8 cellular contexts compared by ENCODE assay signal in the genomic region with DNA sequence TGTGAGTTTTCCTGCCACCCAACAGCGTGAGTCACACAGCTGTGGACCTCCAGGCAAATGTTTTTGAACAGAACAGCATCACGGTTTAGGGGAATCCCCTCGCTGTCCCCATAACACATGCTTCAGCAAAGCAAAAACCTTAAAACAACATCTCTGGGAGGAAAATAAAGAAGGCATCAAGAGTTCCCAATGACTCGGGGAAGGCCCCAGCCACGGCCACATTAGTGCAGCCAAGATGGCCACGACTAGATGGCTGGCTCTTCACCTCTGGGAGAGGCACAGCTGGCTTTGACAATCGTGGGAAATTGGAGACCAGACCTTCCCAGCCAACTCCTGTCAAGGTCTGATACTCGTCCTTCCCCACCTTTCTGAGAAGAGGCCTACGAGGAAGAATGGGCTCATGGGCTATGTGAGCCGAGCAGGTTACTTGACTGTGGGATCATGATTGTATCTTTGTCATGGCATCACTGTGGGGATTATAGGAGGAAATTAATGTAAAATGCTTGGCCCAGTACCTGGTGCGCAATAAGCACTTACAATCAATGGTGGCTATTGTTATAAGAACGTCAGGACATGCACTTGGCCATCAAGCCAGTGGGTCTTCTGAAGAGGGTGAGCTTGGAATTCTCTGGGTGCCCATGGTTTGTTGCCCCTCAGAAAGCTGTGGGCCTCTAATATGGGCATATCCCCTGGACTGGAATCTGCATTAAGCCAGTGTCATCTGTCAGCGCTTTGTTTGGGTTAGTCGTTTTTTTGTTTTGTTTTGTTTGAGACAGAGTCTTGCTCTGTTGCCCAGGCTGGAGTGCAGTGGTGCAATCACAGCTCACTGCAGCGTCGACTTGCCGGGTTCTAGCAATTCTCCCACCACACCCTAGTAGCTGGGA. TPM values are rescaled to one million over a fixed set of nuclear protein-coding genes. Genes with fewer than 3 reads are reported as not detected.
A peak's percentile ranks its signal among the peaks of the same experiment; 100 is the strongest.
DNase-seq lines count a peak whose midpoint lies in the region; ATAC-seq lines count a peak whose summit lies in the region.

No MANE protein-coding gene starts in this region.

- H3K27me3 ChIP-seq in thymus (ENCODE audit: control insufficient read depth, insufficient read depth): no peaks in the 10 kb centered on the region

- peak overlapping the region; percentile 98 to 100 for H3K27ac Mint-ChIP-seq in natural killer cell treated with Interleukin-12 subunit alpha and Interleukin-12 subunit beta and Interleukin-15 and Interleukin-18, amount 100 ng/mL, for 72 hours

- H3K4me1 Mint-ChIP-seq in natural killer cell treated with Interleukin-12 subunit alpha and Interleukin-12 subunit beta and Interleukin-15 and Interleukin-18, amount 100 ng/mL, for 72 hours (ENCODE audit: low read depth in 2 of 2): peaks cover 57 to 61% of the 10 kb centered on the region in 2 donors

- H3K4me3 ChIP-seq in thymus (ENCODE audit: low read length): no peak overlapping the region

- H3K9me3 ChIP-seq in thymus (ENCODE audit: control insufficient read depth): no peaks in the 10 kb centered on the region

- no peaks in the 10 kb centered on the region for H3K9me3 Mint-ChIP-seq in natural killer cell treated with Interleukin-12 subunit alpha and Interleukin-12 subunit beta and Interleukin-15 and Interleukin-18, amount 100 ng/mL, for 72 hours

- H3K4me1 ChIP-seq in thymus (ENCODE audit: control insufficient read depth, insufficient read depth, low read length): peaks cover 22% of the 10 kb centered on the region

- peak overlapping the region; percentile 38 for H3K27ac ChIP-seq in thymus (ENCODE audit: low read depth)

- peaks cover 7% of the 10 kb centered on the region for H3K36me3 Mint-ChIP-seq in natural killer cell treated with Interleukin-12 subunit alpha and Interleukin-12 subunit beta and Interleukin-15 and Interleukin-18, amount 100 ng/mL, for 72 hours

- WGBS in thymus: 59% methylated on average over 17 of the region's 17 CpGs

- H3K4me3 Mint-ChIP-seq in natural killer cell treated with Interleukin-12 subunit alpha and Interleukin-12 subunit beta and Interleukin-15 and Interleukin-18, amount 100 ng/mL, for 72 hours: peak overlapping the region; percentile 98

- no peaks in the 10 kb centered on the region for H3K27me3 Mint-ChIP-seq in natural killer cell treated with Interleukin-12 subunit alpha and Interleukin-12 subunit beta and Interleukin-15 and Interleukin-18, amount 100 ng/mL, for 72 hours

- ATAC-seq in GM18502 (IDR thresholded peaks at IDR 0.05; ENCODE audit: poor library complexity, unreplicated experiment) (peak; percentile 69), HG03060 (IDR thresholded peaks at IDR 0.05; ENCODE audit: low read depth, unreplicated experiment) (peak; percentile 39), GM21786 (IDR thresholded peaks at IDR 0.05; ENCODE audit: unreplicated experiment) (no peak)
- peak; percentile 68 to 79 for ATAC-seq in natural killer cell treated with Interleukin-12 subunit alpha and Interleukin-12 subunit beta and Interleukin-15 and Interleukin-18, amount 100 ng/mL, for 72 hours

- DNase-seq in activated CD4-positive, CD25-positive, alpha-beta regulatory T cell (lab: John Stamatoyannopoulos, UW): peak; percentile 14 to 58 (median 46)
- DNase-seq in central memory CD4-positive, alpha-beta T cell: peak; percentile 71
- peak; percentile 94 for DNase-seq in natural killer cell treated with Interleukin-12 subunit alpha and Interleukin-12 subunit beta and Interleukin-15 and Interleukin-18, amount 100 ng/mL, for 72 hours (ENCODE audit: low spot score)
- DNase-seq in SKM-1 treated with dmso at 0.1 percent for 144 hours (lab: John Stamatoyannopoulos, UW; ENCODE audit: unreplicated experiment): no peak

- H3K36me3 ChIP-seq in thymus (ENCODE audit: control insufficient read depth, insufficient read depth): no peaks in the 10 kb centered on the region

RNA-seq across cellular contexts. Expression of gene FGD2, which starts 43.6 kb away (rescaled TPM):
- total RNA-seq in natural killer cell treated with Interleukin-12 subunit alpha and Interleukin-12 subunit beta and Interleukin-15 and Interleukin-18, amount 100 ng/mL, for 72 hours: 1 to 10 TPM; 9.1 to 9.3 TPM
- 22.1 TPM for polyA plus RNA-seq in thymus
